Comparison of ENCODE assay signal across 1 cellular context in the genomic region with DNA sequence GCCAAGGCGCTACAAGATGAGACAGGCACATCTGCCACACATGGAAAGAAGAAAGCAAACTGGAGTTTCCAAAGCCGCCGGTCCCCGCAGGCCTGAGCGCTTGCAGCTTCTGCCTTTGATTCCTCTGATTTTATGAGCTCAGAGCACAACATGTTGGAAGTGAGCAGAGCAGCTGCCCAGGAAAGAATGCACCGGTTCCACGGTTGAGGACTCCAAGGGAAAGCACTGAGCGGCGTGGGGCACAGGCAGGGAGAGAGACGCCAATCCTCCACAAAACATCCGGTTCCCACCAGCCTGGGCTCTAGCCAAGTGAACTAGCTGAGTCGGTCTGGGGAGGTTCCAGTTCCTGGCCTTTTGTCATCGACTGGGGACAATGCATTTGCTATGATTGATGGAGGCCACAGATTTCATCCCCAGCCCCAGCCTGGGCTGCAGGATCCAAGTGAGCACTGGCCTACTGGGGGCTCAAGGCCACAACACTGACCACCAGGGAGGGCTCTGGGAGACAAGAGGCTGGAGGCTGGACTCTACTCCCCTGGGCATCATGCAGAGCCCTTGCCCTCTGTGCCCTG.
TF ChIP-seq lines count a peak whose summit lies in the region.

No MANE protein-coding gene starts in this region.

TF ChIP-seq in HepG2, 621 proteins besides CTCF, POLR2A, EP300 and RAD21 (continued from another document and continues in another):
- no peak for TF ChIP-seq ZFP62 (CRISPR knock-in tag; IDR thresholded peaks at IDR 0.05)
- TF ChIP-seq, protein P1, sequence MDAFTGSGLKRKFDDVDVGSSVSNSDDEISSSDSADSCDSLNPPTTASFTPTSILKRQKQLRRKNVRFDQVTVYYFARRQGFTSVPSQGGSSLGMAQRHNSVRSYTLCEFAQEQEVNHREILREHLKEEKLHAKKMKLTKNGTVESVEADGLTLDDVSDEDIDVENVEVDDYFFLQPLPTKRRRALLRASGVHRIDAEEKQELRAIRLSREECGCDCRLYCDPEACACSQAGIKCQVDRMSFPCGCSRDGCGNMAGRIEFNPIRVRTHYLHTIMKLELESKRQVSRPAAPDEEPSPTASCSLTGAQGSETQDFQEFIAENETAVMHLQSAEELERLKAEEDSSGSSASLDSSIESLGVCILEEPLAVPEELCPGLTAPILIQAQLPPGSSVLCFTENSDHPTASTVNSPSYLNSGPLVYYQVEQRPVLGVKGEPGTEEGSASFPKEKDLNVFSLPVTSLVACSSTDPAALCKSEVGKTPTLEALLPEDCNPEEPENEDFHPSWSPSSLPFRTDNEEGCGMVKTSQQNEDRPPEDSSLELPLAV (CRISPR knock-in tag; conservative IDR thresholded peaks at IDR 0.05; ENCODE audit: low read depth), result no peak
- no peak for TF ChIP-seq MXI1 (IDR thresholded peaks at IDR 0.05; ENCODE audit: borderline replicate concordance, low read depth, low read length)
- TF ChIP-seq ZNF709 (CRISPR knock-in tag; IDR thresholded peaks at IDR 0.05), result no peak
- TF ChIP-seq, protein P2, sequence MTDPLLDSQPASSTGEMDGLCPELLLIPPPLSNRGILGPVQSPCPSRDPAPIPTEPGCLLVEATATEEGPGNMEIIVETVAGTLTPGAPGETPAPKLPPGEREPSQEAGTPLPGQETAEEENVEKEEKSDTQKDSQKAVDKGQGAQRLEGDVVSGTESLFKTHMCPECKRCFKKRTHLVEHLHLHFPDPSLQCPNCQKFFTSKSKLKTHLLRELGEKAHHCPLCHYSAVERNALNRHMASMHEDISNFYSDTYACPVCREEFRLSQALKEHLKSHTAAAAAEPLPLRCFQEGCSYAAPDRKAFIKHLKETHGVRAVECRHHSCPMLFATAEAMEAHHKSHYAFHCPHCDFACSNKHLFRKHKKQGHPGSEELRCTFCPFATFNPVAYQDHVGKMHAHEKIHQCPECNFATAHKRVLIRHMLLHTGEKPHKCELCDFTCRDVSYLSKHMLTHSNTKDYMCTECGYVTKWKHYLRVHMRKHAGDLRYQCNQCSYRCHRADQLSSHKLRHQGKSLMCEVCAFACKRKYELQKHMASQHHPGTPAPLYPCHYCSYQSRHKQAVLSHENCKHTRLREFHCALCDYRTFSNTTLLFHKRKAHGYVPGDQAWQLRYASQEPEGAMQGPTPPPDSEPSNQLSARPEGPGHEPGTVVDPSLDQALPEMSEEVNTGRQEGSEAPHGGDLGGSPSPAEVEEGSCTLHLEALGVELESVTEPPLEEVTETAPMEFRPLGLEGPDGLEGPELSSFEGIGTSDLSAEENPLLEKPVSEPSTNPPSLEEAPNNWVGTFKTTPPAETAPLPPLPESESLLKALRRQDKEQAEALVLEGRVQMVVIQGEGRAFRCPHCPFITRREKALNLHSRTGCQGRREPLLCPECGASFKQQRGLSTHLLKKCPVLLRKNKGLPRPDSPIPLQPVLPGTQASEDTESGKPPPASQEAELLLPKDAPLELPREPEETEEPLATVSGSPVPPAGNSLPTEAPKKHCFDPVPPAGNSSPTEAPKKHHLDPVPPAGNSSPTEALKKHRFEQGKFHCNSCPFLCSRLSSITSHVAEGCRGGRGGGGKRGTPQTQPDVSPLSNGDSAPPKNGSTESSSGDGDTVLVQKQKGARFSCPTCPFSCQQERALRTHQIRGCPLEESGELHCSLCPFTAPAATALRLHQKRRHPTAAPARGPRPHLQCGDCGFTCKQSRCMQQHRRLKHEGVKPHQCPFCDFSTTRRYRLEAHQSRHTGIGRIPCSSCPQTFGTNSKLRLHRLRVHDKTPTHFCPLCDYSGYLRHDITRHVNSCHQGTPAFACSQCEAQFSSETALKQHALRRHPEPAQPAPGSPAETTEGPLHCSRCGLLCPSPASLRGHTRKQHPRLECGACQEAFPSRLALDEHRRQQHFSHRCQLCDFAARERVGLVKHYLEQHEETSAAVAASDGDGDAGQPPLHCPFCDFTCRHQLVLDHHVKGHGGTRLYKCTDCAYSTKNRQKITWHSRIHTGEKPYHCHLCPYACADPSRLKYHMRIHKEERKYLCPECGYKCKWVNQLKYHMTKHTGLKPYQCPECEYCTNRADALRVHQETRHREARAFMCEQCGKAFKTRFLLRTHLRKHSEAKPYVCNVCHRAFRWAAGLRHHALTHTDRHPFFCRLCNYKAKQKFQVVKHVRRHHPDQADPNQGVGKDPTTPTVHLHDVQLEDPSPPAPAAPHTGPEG (CRISPR knock-in tag; IDR thresholded peaks at IDR 0.05), result 0 out of 2 replicates have a peak, but pooled peaks have one; percentile 40
- TF ChIP-seq ZKSCAN5 (CRISPR knock-in tag; IDR thresholded peaks at IDR 0.05), result no peak
- TF ChIP-seq ELF1 (CRISPR knock-in tag; IDR thresholded peaks at IDR 0.05), result no peak
- TF ChIP-seq, protein P3, sequence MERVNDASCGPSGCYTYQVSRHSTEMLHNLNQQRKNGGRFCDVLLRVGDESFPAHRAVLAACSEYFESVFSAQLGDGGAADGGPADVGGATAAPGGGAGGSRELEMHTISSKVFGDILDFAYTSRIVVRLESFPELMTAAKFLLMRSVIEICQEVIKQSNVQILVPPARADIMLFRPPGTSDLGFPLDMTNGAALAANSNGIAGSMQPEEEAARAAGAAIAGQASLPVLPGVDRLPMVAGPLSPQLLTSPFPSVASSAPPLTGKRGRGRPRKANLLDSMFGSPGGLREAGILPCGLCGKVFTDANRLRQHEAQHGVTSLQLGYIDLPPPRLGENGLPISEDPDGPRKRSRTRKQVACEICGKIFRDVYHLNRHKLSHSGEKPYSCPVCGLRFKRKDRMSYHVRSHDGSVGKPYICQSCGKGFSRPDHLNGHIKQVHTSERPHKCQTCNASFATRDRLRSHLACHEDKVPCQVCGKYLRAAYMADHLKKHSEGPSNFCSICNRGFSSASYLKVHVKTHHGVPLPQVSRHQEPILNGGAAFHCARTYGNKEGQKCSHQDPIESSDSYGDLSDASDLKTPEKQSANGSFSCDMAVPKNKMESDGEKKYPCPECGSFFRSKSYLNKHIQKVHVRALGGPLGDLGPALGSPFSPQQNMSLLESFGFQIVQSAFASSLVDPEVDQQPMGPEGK (CRISPR knock-in tag; IDR thresholded peaks at IDR 0.05), result no peak; the same call in 1 of the 2 replicates
- TF ChIP-seq, protein P4, sequence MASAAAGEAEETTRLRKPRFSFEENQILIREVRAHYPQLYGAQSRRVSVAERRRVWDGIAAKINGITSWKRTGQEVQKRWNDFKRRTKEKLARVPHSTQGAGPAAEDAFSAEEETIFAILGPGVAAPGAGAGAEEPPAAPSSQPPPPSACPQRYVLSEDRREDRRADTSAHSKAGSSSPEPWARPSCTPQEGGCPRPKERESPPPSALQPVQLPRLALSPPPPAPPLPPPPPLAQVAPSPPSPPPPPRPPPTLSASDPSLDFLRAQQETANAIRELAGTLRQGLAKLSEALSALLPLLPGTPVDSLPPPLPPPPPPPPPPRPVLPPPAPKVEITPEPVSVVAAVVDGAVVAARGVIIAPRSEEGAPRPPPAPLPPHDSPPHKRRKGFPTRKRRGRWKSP (CRISPR knock-in tag; IDR thresholded peaks at IDR 0.05), result peak; percentile 66; the same call in 1 of the 2 replicates
- TF ChIP-seq ARNT2 (CRISPR knock-in tag; IDR thresholded peaks at IDR 0.05; ENCODE audit: low read depth), result no peak
- no peak for TF ChIP-seq TEAD3 (CRISPR knock-in tag; optimal IDR thresholded peaks at IDR 0.05; ENCODE audit: borderline replicate concordance)
- no peak; the same call in 1 of the 2 replicates for TF ChIP-seq RXRA (CRISPR knock-in tag; IDR thresholded peaks at IDR 0.05)
- no peak for TF ChIP-seq ZZZ3 (CRISPR knock-in tag; IDR thresholded peaks at IDR 0.05; ENCODE audit: borderline replicate concordance)
- no peak for TF ChIP-seq JDP2 (CRISPR knock-in tag; IDR thresholded peaks at IDR 0.05; ENCODE audit: borderline replicate concordance)
- TF ChIP-seq, protein P5, sequence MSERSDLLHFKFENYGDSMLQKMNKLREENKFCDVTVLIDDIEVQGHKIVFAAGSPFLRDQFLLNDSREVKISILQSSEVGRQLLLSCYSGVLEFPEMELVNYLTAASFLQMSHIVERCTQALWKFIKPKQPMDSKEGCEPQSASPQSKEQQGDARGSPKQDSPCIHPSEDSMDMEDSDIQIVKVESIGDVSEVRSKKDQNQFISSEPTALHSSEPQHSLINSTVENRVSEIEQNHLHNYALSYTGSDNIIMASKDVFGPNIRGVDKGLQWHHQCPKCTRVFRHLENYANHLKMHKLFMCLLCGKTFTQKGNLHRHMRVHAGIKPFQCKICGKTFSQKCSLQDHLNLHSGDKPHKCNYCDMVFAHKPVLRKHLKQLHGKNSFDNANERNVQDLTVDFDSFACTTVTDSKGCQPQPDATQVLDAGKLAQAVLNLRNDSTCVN (CRISPR knock-in tag; IDR thresholded peaks at IDR 0.05; ENCODE audit: borderline replicate concordance), result 0 out of 2 replicates have a peak, but pooled peaks have one; percentile 63
- no peak for TF ChIP-seq ADNP (CRISPR knock-in tag; IDR thresholded peaks at IDR 0.05)
- no peak for TF ChIP-seq PHB2 (IDR thresholded peaks at IDR 0.05; ENCODE audit: partially characterized antibody)
- TF ChIP-seq GATA4 (IDR thresholded peaks at IDR 0.05; ENCODE audit: borderline replicate concordance, low read depth), result no peak
- TF ChIP-seq, protein P6, sequence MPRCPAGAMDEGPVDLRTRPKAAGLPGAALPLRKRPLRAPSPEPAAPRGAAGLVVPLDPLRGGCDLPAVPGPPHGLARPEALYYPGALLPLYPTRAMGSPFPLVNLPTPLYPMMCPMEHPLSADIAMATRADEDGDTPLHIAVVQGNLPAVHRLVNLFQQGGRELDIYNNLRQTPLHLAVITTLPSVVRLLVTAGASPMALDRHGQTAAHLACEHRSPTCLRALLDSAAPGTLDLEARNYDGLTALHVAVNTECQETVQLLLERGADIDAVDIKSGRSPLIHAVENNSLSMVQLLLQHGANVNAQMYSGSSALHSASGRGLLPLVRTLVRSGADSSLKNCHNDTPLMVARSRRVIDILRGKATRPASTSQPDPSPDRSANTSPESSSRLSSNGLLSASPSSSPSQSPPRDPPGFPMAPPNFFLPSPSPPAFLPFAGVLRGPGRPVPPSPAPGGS (CRISPR knock-in tag; IDR thresholded peaks at IDR 0.05), result peak; percentile 14; the same call in 1 of the 2 replicates
- TF ChIP-seq EEA1 (CRISPR knock-in tag; IDR thresholded peaks at IDR 0.05; ENCODE audit: borderline replicate concordance), result no peak
- no peak for TF ChIP-seq HNRNPUL1 (IDR thresholded peaks at IDR 0.05; ENCODE audit: low read depth, low read length)
- peak; percentile 72 for TF ChIP-seq YEATS4 (CRISPR knock-in tag; IDR thresholded peaks at IDR 0.05; ENCODE audit: borderline replicate concordance)
- TF ChIP-seq TMF1 (CRISPR knock-in tag; IDR thresholded peaks at IDR 0.05; ENCODE audit: low read depth), result no peak
- TF ChIP-seq MED13 (CRISPR knock-in tag; IDR thresholded peaks at IDR 0.05), result no peak
- TF ChIP-seq NFKBIZ (CRISPR knock-in tag; IDR thresholded peaks at IDR 0.05), result no peak
- 0 out of 2 replicates have a peak, but pooled peaks have one; percentile 36 for TF ChIP-seq ZNF430 (CRISPR knock-in tag; IDR thresholded peaks at IDR 0.05)
- no peak for TF ChIP-seq ETV6 (CRISPR knock-in tag; conservative IDR thresholded peaks at IDR 0.05)
- no peak; the same call in 1 of the 2 replicates for TF ChIP-seq HOXA3 (CRISPR knock-in tag; IDR thresholded peaks at IDR 0.05)
- no peak for TF ChIP-seq ZNF83 (CRISPR knock-in tag; IDR thresholded peaks at IDR 0.05; ENCODE audit: borderline replicate concordance)
- TF ChIP-seq, protein P7, sequence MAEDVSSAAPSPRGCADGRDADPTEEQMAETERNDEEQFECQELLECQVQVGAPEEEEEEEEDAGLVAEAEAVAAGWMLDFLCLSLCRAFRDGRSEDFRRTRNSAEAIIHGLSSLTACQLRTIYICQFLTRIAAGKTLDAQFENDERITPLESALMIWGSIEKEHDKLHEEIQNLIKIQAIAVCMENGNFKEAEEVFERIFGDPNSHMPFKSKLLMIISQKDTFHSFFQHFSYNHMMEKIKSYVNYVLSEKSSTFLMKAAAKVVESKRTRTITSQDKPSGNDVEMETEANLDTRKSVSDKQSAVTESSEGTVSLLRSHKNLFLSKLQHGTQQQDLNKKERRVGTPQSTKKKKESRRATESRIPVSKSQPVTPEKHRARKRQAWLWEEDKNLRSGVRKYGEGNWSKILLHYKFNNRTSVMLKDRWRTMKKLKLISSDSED (CRISPR knock-in tag; IDR thresholded peaks at IDR 0.05), result no peak
- no peak for TF ChIP-seq MTF2 (CRISPR knock-in tag; IDR thresholded peaks at IDR 0.05; ENCODE audit: borderline replicate concordance)
- no peak for TF ChIP-seq ZNF138 (CRISPR knock-in tag; IDR thresholded peaks at IDR 0.05; ENCODE audit: low read depth)
- no peak for TF ChIP-seq ZNF781 (CRISPR knock-in tag; IDR thresholded peaks at IDR 0.05; ENCODE audit: borderline replicate concordance, not compliant biosample characterization)
- no peak for TF ChIP-seq ZNF607 (CRISPR knock-in tag; IDR thresholded peaks at IDR 0.05; ENCODE audit: borderline replicate concordance)
- no peak for TF ChIP-seq SP1 (IDR thresholded peaks at IDR 0.05)
- TF ChIP-seq SP1 (CRISPR knock-in tag; IDR thresholded peaks at IDR 0.05), result no peak
- TF ChIP-seq, protein P8, sequence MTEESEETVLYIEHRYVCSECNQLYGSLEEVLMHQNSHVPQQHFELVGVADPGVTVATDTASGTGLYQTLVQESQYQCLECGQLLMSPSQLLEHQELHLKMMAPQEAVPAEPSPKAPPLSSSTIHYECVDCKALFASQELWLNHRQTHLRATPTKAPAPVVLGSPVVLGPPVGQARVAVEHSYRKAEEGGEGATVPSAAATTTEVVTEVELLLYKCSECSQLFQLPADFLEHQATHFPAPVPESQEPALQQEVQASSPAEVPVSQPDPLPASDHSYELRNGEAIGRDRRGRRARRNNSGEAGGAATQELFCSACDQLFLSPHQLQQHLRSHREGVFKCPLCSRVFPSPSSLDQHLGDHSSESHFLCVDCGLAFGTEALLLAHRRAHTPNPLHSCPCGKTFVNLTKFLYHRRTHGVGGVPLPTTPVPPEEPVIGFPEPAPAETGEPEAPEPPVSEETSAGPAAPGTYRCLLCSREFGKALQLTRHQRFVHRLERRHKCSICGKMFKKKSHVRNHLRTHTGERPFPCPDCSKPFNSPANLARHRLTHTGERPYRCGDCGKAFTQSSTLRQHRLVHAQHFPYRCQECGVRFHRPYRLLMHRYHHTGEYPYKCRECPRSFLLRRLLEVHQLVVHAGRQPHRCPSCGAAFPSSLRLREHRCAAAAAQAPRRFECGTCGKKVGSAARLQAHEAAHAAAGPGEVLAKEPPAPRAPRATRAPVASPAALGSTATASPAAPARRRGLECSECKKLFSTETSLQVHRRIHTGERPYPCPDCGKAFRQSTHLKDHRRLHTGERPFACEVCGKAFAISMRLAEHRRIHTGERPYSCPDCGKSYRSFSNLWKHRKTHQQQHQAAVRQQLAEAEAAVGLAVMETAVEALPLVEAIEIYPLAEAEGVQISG (CRISPR knock-in tag; IDR thresholded peaks at IDR 0.05), result peak; percentile 20; the same call in 1 of the 2 replicates
- TF ChIP-seq, protein P9, sequence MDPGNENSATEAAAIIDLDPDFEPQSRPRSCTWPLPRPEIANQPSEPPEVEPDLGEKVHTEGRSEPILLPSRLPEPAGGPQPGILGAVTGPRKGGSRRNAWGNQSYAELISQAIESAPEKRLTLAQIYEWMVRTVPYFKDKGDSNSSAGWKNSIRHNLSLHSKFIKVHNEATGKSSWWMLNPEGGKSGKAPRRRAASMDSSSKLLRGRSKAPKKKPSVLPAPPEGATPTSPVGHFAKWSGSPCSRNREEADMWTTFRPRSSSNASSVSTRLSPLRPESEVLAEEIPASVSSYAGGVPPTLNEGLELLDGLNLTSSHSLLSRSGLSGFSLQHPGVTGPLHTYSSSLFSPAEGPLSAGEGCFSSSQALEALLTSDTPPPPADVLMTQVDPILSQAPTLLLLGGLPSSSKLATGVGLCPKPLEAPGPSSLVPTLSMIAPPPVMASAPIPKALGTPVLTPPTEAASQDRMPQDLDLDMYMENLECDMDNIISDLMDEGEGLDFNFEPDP (CRISPR knock-in tag; conservative IDR thresholded peaks at IDR 0.05), result no peak
